Comparison of ENCODE assay signal across 15 cellular contexts in the genomic region with DNA sequence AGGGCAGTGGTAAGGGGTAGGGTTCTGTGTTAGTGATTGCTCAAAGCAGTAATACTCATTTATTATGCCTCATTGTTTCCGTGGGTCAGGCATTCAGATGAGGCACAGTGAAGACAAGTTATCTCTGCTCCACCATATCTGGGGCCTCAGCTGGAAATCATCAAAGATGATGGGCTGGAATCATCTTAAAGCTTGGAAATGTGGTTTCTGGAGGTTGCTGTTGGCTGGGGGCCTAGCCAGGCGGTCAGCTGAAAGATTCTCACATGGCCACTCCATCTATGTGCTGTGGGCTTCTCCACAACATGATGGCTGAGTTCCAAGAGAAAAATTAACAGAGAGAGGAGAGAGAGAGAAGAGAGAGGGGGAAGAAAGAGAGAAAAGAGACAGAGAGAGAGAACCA.
"Had no signal": no experiment of that assay in that cellular context is flagged by ENCODE, and none has a peak within 500 bp of the region (broad histone marks: within the 10 kb centered on the region; RNA-seq: fewer than 3 reads in every experiment).

No MANE protein-coding gene starts in this region.

- H3K36me3 Mint-ChIP-seq: immature natural killer cell; naive thymus-derived CD4-positive, alpha-beta T cell had no signal

- H3K4me3 Mint-ChIP-seq: immature natural killer cell; naive thymus-derived CD4-positive, alpha-beta T cell; neural crest cell had no signal

- DNase-seq: effector memory CD4-positive, alpha-beta T cell; foreskin keratinocyte; immature natural killer cell; mesendoderm; naive thymus-derived CD4-positive, alpha-beta T cell; nucleus accumbens; ovary; small intestine; stimulated activated CD4-positive, alpha-beta T cell treated with anti-CD3 and anti-CD28 coated beads, Interleukin-12 subunit alpha, Interleukin-12 subunit beta, amount 100 ng/mL, for 4 hours; stimulated activated naive CD4-positive, alpha-beta T cell; stomach; upper lobe of right lung had no signal

- H3K4me3 ChIP-seq: ovary, right atrium auricular region, stomach, upper lobe of right lung, vagina had no signal

- H3K27ac Mint-ChIP-seq: immature natural killer cell; naive thymus-derived CD4-positive, alpha-beta T cell had no signal

- H3K9me3 Mint-ChIP-seq: neural crest cell had no signal

- H3K4me1 Mint-ChIP-seq: immature natural killer cell, neural crest cell had no signal
